Comparison of ENCODE assay signal across 12 cellular contexts in the genomic region with DNA sequence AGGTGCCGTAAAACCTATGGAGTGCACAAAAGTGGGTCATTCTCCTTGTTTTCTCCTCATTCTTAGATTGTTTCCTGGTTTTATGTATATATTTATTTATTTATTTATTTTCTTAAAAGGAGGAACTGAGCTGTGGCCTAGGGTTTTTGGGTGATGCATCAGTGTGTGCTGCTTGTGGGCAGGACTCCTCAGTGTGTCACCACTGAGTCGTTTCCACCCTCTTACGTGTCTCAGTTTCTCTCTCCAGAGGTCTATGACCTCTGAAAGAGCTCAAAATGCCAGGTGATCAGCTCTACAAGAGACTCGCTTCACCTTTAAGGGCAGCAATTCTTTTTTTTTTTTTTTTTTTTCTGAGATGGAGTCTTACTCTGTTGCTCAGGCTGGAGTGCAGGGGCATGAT.
DNase-seq lines count a peak whose midpoint lies in the region; ATAC-seq and TF ChIP-seq lines count a peak whose summit lies in the region.
"Had no signal": no experiment of that assay in that cellular context is flagged by ENCODE, and none has a peak within 500 bp of the region (broad histone marks: within the 10 kb centered on the region; RNA-seq: fewer than 3 reads in every experiment).

No MANE protein-coding gene starts in this region.

- H3K4me1 ChIP-seq in PC-9 (replicated peaks; ENCODE audit: insufficient read depth): no peaks in the 10 kb centered on the region

- H3K4me3 ChIP-seq in PC-9: no peak overlapping the region

- CTCF ChIA-PET in PC-9 (lab: Charles Lee): interaction anchor here (0.6 kb wide), 1 partner anchor 15 kb away, joined by 8 read pairs; no protein-coding TSS in a partner anchor

- H3K27me3 ChIP-seq in PC-9 (ENCODE audit: insufficient read depth, low read depth): no peaks in the 10 kb centered on the region

- no peaks in the 10 kb centered on the region for H3K9me3 Mint-ChIP-seq in activated CD4-positive, alpha-beta T cell treated with anti-CD3 and anti-CD28 coated beads, Interleukin-2, amount 10 ng/mL, durations not matched to agents 24 days and 14 days
- H3K9me3 Mint-ChIP-seq: brain had no signal

- intact Hi-C loops in activated CD4-positive, alpha-beta T cell treated with anti-CD3 and anti-CD28 coated beads, Interleukin-2, amount 10 ng/mL, durations not matched to agents 24 days and 14 days (cut with micrococcal nuclease): loop anchor here (2.0 kb wide), 2 partner anchors 15 to 27 kb away; no protein-coding TSS in a partner anchor
- intact Hi-C loops in PC-9 (cut with micrococcal nuclease; ENCODE audit: unreplicated experiment): no loop called here

- H3K27me3 Mint-ChIP-seq in activated CD4-positive, alpha-beta T cell treated with anti-CD3 and anti-CD28 coated beads, Interleukin-2, amount 10 ng/mL, durations not matched to agents 24 days and 14 days: no peaks in the 10 kb centered on the region
- H3K27me3 Mint-ChIP-seq: brain had no signal

- DNase-seq in activated CD4-positive, alpha-beta T cell treated with anti-CD3 and anti-CD28 coated beads, Interleukin-2, amount 10 ng/mL, durations not matched to agents 24 days and 14 days: peak; percentile 56
- peak; percentile 58 for DNase-seq in stimulated activated CD4-positive, alpha-beta T cell treated with anti-CD3 and anti-CD28 coated beads, Interleukin-15, amount 100 ng/mL, for 24 hours
- DNase-seq in NOMO-1 (lab: John Stamatoyannopoulos, UW; ENCODE audit: unreplicated experiment in 2 of 2): no peak
- DNase-seq in NCI-H82 treated with DMSO at 0.1 percent for 48 hours (lab: John Stamatoyannopoulos, UW; ENCODE audit: unreplicated experiment): no peak
- DNase-seq in SK-N-DZ (ENCODE audit: low spot score): no peak
- no peak for DNase-seq in PC-9
- DNase-seq: DMS153, NCI-H1436 treated with DMSO at 0.1 percent for 48 hours had no signal

- H3K9me2 ChIP-seq in PC-9 (ENCODE audit: insufficient read depth): no peaks in the 10 kb centered on the region

- TF ChIP-seq CTCF in PC-9 (conservative IDR thresholded peaks at IDR 0.05): no peak

- no peaks in the 10 kb centered on the region for H3K36me3 ChIP-seq in PC-9 (ENCODE audit: low read depth)

- no peaks in the 10 kb centered on the region for H3K79me2 ChIP-seq in PC-9 (ENCODE audit: low read depth)

- H3K36me3 Mint-ChIP-seq in activated CD4-positive, alpha-beta T cell treated with anti-CD3 and anti-CD28 coated beads, Interleukin-2, amount 10 ng/mL, durations not matched to agents 24 days and 14 days (ENCODE audit: low read depth): no peaks in the 10 kb centered on the region
- H3K36me3 Mint-ChIP-seq: brain had no signal

- POLR2A ChIA-PET in PC-9 (lab: Charles Lee; ENCODE audit: unreplicated experiment): interaction anchor here (0.6 kb wide), 1 partner anchor 175 kb away, joined by 6 read pairs; no protein-coding TSS in a partner anchor

- H3K27ac ChIP-seq in PC-9: no peak overlapping the region

- H3F3A ChIP-seq in PC-9 (ENCODE audit: insufficient read depth, low read depth): no peaks in the 10 kb centered on the region

- peaks cover 14% of the 10 kb centered on the region for H3K4me1 Mint-ChIP-seq in activated CD4-positive, alpha-beta T cell treated with anti-CD3 and anti-CD28 coated beads, Interleukin-2, amount 10 ng/mL, durations not matched to agents 24 days and 14 days

- H3K4me3 Mint-ChIP-seq in activated CD4-positive, alpha-beta T cell treated with anti-CD3 and anti-CD28 coated beads, Interleukin-2, amount 10 ng/mL, durations not matched to agents 24 days and 14 days: no peak overlapping the region
- H3K4me3 Mint-ChIP-seq: brain had no signal

- H4K20me1 ChIP-seq in PC-9 (ENCODE audit: insufficient read depth): no peaks in the 10 kb centered on the region

- no peak overlapping the region for H3K4me2 ChIP-seq in PC-9

- no peak overlapping the region for H2AFZ ChIP-seq in PC-9

- H3K27ac Mint-ChIP-seq in activated CD4-positive, alpha-beta T cell treated with anti-CD3 and anti-CD28 coated beads, Interleukin-2, amount 10 ng/mL, durations not matched to agents 24 days and 14 days: peak overlapping the region; percentile 20
- H3K27ac Mint-ChIP-seq: brain had no signal

- H3K9me3 ChIP-seq in PC-9 (ENCODE audit: insufficient read depth, low read depth): no peaks in the 10 kb centered on the region

- BruUV-seq in PC-9 (replicated peaks; lab: Mats Ljungman, UMichigan): no TSS peak

- ATAC-seq in GM18907 (IDR thresholded peaks at IDR 0.05; ENCODE audit: unreplicated experiment) (peak; percentile 39), HG02852 (IDR thresholded peaks at IDR 0.05; ENCODE audit: unreplicated experiment) (peak; percentile 50)
- ATAC-seq: sciatic nerve had no signal

Comparison
In these comparisons a context has a peak if more than half of its experiments do, and no peak if none do; other contexts are left out.
1. DNase-seq: peak in activated CD4-positive, alpha-beta T cell treated with anti-CD3 and anti-CD28 coated beads, Interleukin-2, amount 10 ng/mL, durations not matched to agents 24 days and 14 days (single experiment) and stimulated activated CD4-positive, alpha-beta T cell treated with anti-CD3 and anti-CD28 coated beads, Interleukin-15, amount 100 ng/mL, for 24 hours (single experiment); none in NOMO-1 (0 of 2), NCI-H82 treated with DMSO at 0.1 percent for 48 hours (single experiment), SK-N-DZ (single experiment) and PC-9 (0 of 2).